In the genomic region with DNA sequence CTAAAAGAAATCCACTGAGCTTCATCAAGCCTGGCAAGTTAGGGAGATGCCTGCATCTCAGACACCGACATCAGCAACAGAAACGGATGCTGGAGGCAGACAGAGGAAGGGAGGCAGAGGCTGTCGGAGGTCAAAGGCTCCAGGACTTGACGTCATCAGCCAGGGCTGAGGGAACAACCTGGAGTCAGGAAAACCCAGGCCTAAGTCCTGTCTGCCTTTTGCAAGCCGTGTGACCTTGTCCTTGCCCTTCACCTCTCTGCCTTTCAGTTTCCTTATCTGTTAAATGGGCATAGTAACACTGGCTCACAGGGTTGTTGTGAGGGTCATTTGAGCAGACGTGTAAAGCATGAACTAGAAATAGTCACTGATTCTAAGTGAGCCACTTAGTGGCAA, we compare ENCODE assay signal across 28 cellular contexts.
"Had no signal": no experiment of that assay in that cellular context is flagged by ENCODE, and none has a peak within 500 bp of the region (broad histone marks: within the 10 kb centered on the region; RNA-seq: fewer than 3 reads in every experiment).

No MANE protein-coding gene starts in this region.

- H3K27ac ChIP-seq: lower lobe of right lung, neural progenitor cell, ovary, right atrium auricular region, skin epidermis, stomach, testis, thyroid gland, transverse colon, upper lobe of right lung had no signal

- H2AFZ ChIP-seq: neural progenitor cell had no signal

- DNase-seq: hippocampal formation; kidney; left colon; left lung; lower lobe of right lung; mesenchymal stem cell; naive B cell; natural killer cell; nephron progenitor cell; ovary; stimulated activated CD4-positive, alpha-beta T cell treated with anti-CD3 and anti-CD28 coated beads, Interleukin-12 subunit alpha, Interleukin-12 subunit beta, amount 100 ng/mL, for 4 hours; stimulated activated CD4-positive, alpha-beta T cell treated with anti-CD3 and anti-CD28 coated beads, Interleukin-15, amount 100 ng/mL, for 24 hours; stimulated activated CD4-positive, alpha-beta T cell treated with anti-CD3 and anti-CD28 coated beads, Interleukin-2, amount 100 ng/mL, for 24 hours; stimulated activated CD4-positive, alpha-beta T cell treated with anti-CD3 and anti-CD28 coated beads, Interleukin-4, amount 100 ng/mL, for 1 hour; stimulated activated naive B cell treated with anti-CD40 and anti-IgM and Interleukin-4, amounts not matched to agents 10 μg/mL and 1 μg/mL and 100 μg/mL, for 72 hours; stimulated activated naive CD8-positive, alpha-beta T cell treated with anti-CD3 and anti-CD28 coated beads, Interleukin-15, Interleukin-2, amounts not matched to agents 100 U/mL and 50 U/mL, for 24 hours; stomach; testis; thyroid gland; transverse colon; upper lobe of right lung had no signal

- H3K4me3 Mint-ChIP-seq: mesothelial cell of epicardium; naive B cell; natural killer cell; nephron progenitor cell; neural progenitor cell; stimulated activated naive B cell treated with anti-CD40 and anti-IgM and Interleukin-4, amounts not matched to agents 10 μg/mL and 1 μg/mL and 100 μg/mL, for 72 hours had no signal

- ATAC-seq: left colon; left lung; lower lobe of right lung; natural killer cell; sciatic nerve; stimulated activated naive B cell treated with anti-CD40 and anti-IgM and Interleukin-4, amounts not matched to agents 10 μg/mL and 1 μg/mL and 100 μg/mL, for 72 hours; stimulated activated naive CD8-positive, alpha-beta T cell treated with anti-CD3 and anti-CD28 coated beads, Interleukin-15, Interleukin-2, amounts not matched to agents 100 U/mL and 50 U/mL, for 24 hours; upper lobe of right lung had no signal

- H3K4me3 ChIP-seq: left lung, lower lobe of right lung, neural progenitor cell, ovary, right atrium auricular region, skin epidermis, stomach, testis, thyroid gland, transverse colon, upper lobe of right lung had no signal

- H3K27me3 ChIP-seq: left lung, neural progenitor cell, ovary, right atrium auricular region, testis, thyroid gland, transverse colon, upper lobe of right lung had no signal

- H3K4me2 ChIP-seq: neural progenitor cell had no signal

- H3K9ac ChIP-seq: neural progenitor cell had no signal

- H3K36me3 Mint-ChIP-seq: mesothelial cell of epicardium; naive B cell; natural killer cell; neural progenitor cell; stimulated activated naive B cell treated with anti-CD40 and anti-IgM and Interleukin-4, amounts not matched to agents 10 μg/mL and 1 μg/mL and 100 μg/mL, for 72 hours had no signal

- H3K4me1 Mint-ChIP-seq: mesothelial cell of epicardium; naive B cell; nephron progenitor cell; neural progenitor cell; stimulated activated naive B cell treated with anti-CD40 and anti-IgM and Interleukin-4, amounts not matched to agents 10 μg/mL and 1 μg/mL and 100 μg/mL, for 72 hours had no signal

- H3K36me3 ChIP-seq: left lung, lower lobe of right lung, neural progenitor cell, ovary, right atrium auricular region, stomach, thyroid gland, transverse colon, upper lobe of right lung had no signal

- H3K9me3 Mint-ChIP-seq: natural killer cell had no signal

- H3K27me3 Mint-ChIP-seq: naive B cell; stimulated activated naive B cell treated with anti-CD40 and anti-IgM and Interleukin-4, amounts not matched to agents 10 μg/mL and 1 μg/mL and 100 μg/mL, for 72 hours had no signal

- H3K27ac Mint-ChIP-seq: mesothelial cell of epicardium; naive B cell; natural killer cell; nephron progenitor cell; neural progenitor cell; progenitor cell of endocrine pancreas; stimulated activated naive B cell treated with anti-CD40 and anti-IgM and Interleukin-4, amounts not matched to agents 10 μg/mL and 1 μg/mL and 100 μg/mL, for 72 hours had no signal

- H3K4me1 ChIP-seq: lower lobe of right lung, neural progenitor cell, right atrium auricular region, stomach, testis, transverse colon, upper lobe of right lung had no signal

- FAIRE-seq: kidney, urothelium cell line had no signal

- H3K9me3 ChIP-seq: lower lobe of right lung, ovary, testis, thyroid gland, transverse colon, upper lobe of right lung had no signal
